Comparison of ENCODE assay signal across 16 cellular contexts in the genomic region with DNA sequence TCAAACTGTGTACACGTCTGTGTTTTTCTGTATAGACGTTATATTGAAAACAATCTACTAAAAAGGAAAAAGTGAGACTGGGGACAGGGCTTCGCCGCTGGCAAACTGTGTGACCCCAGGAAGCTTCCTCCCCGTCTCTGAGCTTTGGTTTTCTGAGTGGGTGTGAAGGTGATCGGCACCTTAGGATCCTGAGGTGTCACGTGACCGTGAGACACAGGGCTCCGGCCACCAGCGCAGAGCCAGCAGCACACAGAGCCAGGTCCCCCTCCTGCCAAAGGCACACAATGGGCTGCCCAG. TPM values are rescaled to one million over a fixed set of nuclear protein-coding genes. Genes with fewer than 3 reads are reported as not detected.
A peak's percentile ranks its signal among the peaks of the same experiment; 100 is the strongest.
DNase-seq lines count a peak whose midpoint lies in the region; ATAC-seq and TF ChIP-seq lines count a peak whose summit lies in the region.
"Had no signal": no experiment of that assay in that cellular context is flagged by ENCODE, and none has a peak within 500 bp of the region (broad histone marks: within the 10 kb centered on the region; RNA-seq: fewer than 3 reads in every experiment).

No MANE protein-coding gene starts in this region.

- H2BK15ac ChIP-seq in IMR-90 (ENCODE audit: low read depth, low read length) (no peak overlapping the region; the same call in 2 of the 3 replicates), mesenchymal stem cell (ENCODE audit: low read depth, poor library complexity, severe bottlenecking) (no peak overlapping the region)

- TF ChIP-seq CTCF in IMR-90 (conservative IDR thresholded peaks at IDR 0.05; ENCODE audit: low read depth, low read length) (no peak), spleen (IDR thresholded peaks at IDR 0.05 in 8 of 11, conservative IDR thresholded peaks at IDR 0.05 in 3 of 11) (no peak), A673 (conservative IDR thresholded peaks at IDR 0.05; ENCODE audit: low read depth, low read length) (no peak)

- H3K4me3 ChIP-seq in IMR-90 (ENCODE audit: insufficient read depth, low read depth, low read length): no peak overlapping the region
- no peak overlapping the region for H3K4me3 ChIP-seq in mesenchymal stem cell (ENCODE audit: insufficient read depth in 1 of 2, low read depth in 1 of 2, low read length in 2 of 2)
- H3K4me3 ChIP-seq in spleen: no peak overlapping the region
- no peak overlapping the region for H3K4me3 ChIP-seq in A673 (ENCODE audit: low read depth, low read length, poor library complexity, severe bottlenecking)
- H3K4me3 ChIP-seq: BLaER1 treated with 17β-estradiol and CSF1 and Interleukin-3, amounts not matched to agents 10 nM and 100 nM; GM12878; GM23338 had no signal

- in situ Hi-C loops in IMR-90 (cut with MboI; ENCODE audit: low sequenced_read_pairs): no loop called here

- no CpG with 5 or more reads among the region's 10 CpGs for WGBS in IMR-90 (ENCODE audit: extremely low coverage in 2 of 2, insufficient read length in 1 of 2), 2 experiments
- WGBS in mesenchymal stem cell: 86% methylated on average over 10 of the region's 10 CpGs
- 82 to 94% (median 88%) methylated on average over 10 of the region's 10 CpGs for WGBS in spleen, 5 donors

- H3K4me1 ChIP-seq in IMR-90 (ENCODE audit: control insufficient read depth, insufficient read depth, low read length) (peaks cover 40% of the 10 kb centered on the region), mesenchymal stem cell (ENCODE audit: control insufficient read depth, insufficient read depth, low read depth, low read length) (peaks cover 52% of the 10 kb centered on the region), spleen (peaks cover 3 to 32% (median 15%) of the 10 kb centered on the region in 6 donors), A673 (ENCODE audit: insufficient read depth, low read length, poor library complexity, severe bottlenecking) (peaks cover 26% of the 10 kb centered on the region)

- peaks cover 18% of the 10 kb centered on the region for H3K36me3 ChIP-seq in IMR-90 (ENCODE audit: control insufficient read depth, insufficient read depth, low read length)
- H3K36me3 ChIP-seq in mesenchymal stem cell (ENCODE audit: control insufficient read depth in 1 of 2, insufficient read depth in 2 of 2, low read depth in 1 of 2, low read length in 2 of 2): peaks cover 25 to 36% of the 10 kb centered on the region in 2 experiments
- H3K36me3 ChIP-seq in spleen: peaks cover 0 to 85% (median 30%) of the 10 kb centered on the region in 6 donors
- no peaks in the 10 kb centered on the region for H3K36me3 ChIP-seq in A673 (ENCODE audit: insufficient read depth, low read length, poor library complexity, severe bottlenecking)

- H3K27ac ChIP-seq in IMR-90 (ENCODE audit: insufficient read depth, low read length): no peak overlapping the region
- H3K27ac ChIP-seq in caudate nucleus (ENCODE audit: low read depth, low read length): peak overlapping the region; percentile 98
- no peak overlapping the region for H3K27ac ChIP-seq in mesenchymal stem cell (ENCODE audit: low read length, poor library complexity, severe bottlenecking)
- no peak overlapping the region for H3K27ac ChIP-seq in spleen
- no peak overlapping the region for H3K27ac ChIP-seq in A673 (ENCODE audit: low read depth, low read length, poor library complexity, severe bottlenecking)

- dilution Hi-C loops in IMR-90 (cut with HindIII; ENCODE audit: low sequenced_read_pairs, unreplicated experiment): no loop called here

- no peak overlapping the region for H4K91ac ChIP-seq in IMR-90 (ENCODE audit: insufficient read depth, low read depth, low read length)
- H4K91ac ChIP-seq in mesenchymal stem cell (ENCODE audit: low read length): no peak overlapping the region

- H3K79me1 ChIP-seq in IMR-90 (ENCODE audit: low read depth in 1 of 2, low read length in 2 of 2) (peaks cover 14 to 56% of the 10 kb centered on the region in 2 experiments; a peak in 3 of 4 replicates), mesenchymal stem cell (replicated peaks; ENCODE audit: low read length, poor library complexity, severe bottlenecking) (peaks cover 21% of the 10 kb centered on the region)

- DNase-seq in IMR-90 (no peak), caudate nucleus (lab: John Stamatoyannopoulos, UW) (peak in 2 of 61 donors; percentile 64 to 65), mesenchymal stem cell (no peak), spleen (peak; percentile 49), NCI-H1105 treated with DMSO at 0.1 percent for 48 hours (lab: John Stamatoyannopoulos, UW) (no peak), GM19238 (ENCODE audit: insufficient read length, low spot score) (no peak), retina (no peak), A673 (ENCODE audit: low spot score) (no peak)
- DNase-seq: ACHN; central memory CD4-positive, alpha-beta T cell; KG1; MM.1S had no signal

- H3K9me3 ChIP-seq in IMR-90 (ENCODE audit: control insufficient read depth, insufficient read depth, low read length): no peaks in the 10 kb centered on the region
- H3K9me3 ChIP-seq in mesenchymal stem cell (ENCODE audit: control insufficient read depth, low read length): no peaks in the 10 kb centered on the region
- no peaks in the 10 kb centered on the region for H3K9me3 ChIP-seq in spleen
- no peaks in the 10 kb centered on the region for H3K9me3 ChIP-seq in A673 (ENCODE audit: low read depth, low read length, poor library complexity, severe bottlenecking)
- H3K9me3 ChIP-seq: BLaER1 treated with 17β-estradiol and CSF1 and Interleukin-3, amounts not matched to agents 10 nM and 100 nM had no signal

- no peak overlapping the region for H2BK5ac ChIP-seq in IMR-90 (ENCODE audit: low read depth, low read length, poor library complexity, severe bottlenecking)
- no peak overlapping the region for H2BK5ac ChIP-seq in mesenchymal stem cell (ENCODE audit: low read depth, low read length, poor library complexity, severe bottlenecking)

- no peak for ATAC-seq in IMR-90 (ENCODE audit: low read depth)
- ATAC-seq: Panc1 had no signal

- H3K4ac ChIP-seq in IMR-90 (ENCODE audit: low read depth, low read length): peak overlapping the region; percentile 68
- no peak overlapping the region for H3K4ac ChIP-seq in mesenchymal stem cell (ENCODE audit: low read depth in 1 of 2, low read length in 2 of 2)

- H2AFZ ChIP-seq in IMR-90 (replicated peaks; ENCODE audit: low read length, poor library complexity) (no peak overlapping the region), mesenchymal stem cell (ENCODE audit: low read depth, low read length) (no peak overlapping the region)
- H2AFZ ChIP-seq: GM23338 had no signal

- H3K18ac ChIP-seq in IMR-90 (ENCODE audit: low read depth, low read length): no peak overlapping the region
- no peak overlapping the region for H3K18ac ChIP-seq in mesenchymal stem cell (ENCODE audit: low read depth in 1 of 2, low read length in 2 of 2)

- H3K23ac ChIP-seq in IMR-90 (ENCODE audit: low read depth, low read length): no peak overlapping the region
- no peak overlapping the region for H3K23ac ChIP-seq in mesenchymal stem cell (ENCODE audit: low read length in 2 of 2)

- peaks cover 33% of the 10 kb centered on the region for H3K9me1 ChIP-seq in IMR-90 (ENCODE audit: insufficient read depth, low read length)

- H2BK12ac ChIP-seq in mesenchymal stem cell (ENCODE audit: low read length in 2 of 2): peak overlapping the region in 1 of 2 experiments; percentile 9

- peak overlapping the region; percentile 41; the same call in 1 of the 2 replicates for H2BK20ac ChIP-seq in IMR-90 (ENCODE audit: low read depth, low read length)

- H2BK120ac ChIP-seq in IMR-90 (ENCODE audit: low read depth, low read length) (peak overlapping the region; percentile 41), mesenchymal stem cell (ENCODE audit: low read depth, low read length) (no peak overlapping the region)

- H2AK5ac ChIP-seq in IMR-90 (ENCODE audit: low read depth, low read length): peak overlapping the region; percentile 88
- H2AK5ac ChIP-seq in mesenchymal stem cell (ENCODE audit: low read length, severe bottlenecking): peak overlapping the region; percentile 26

- H4K20me1 ChIP-seq in IMR-90 (ENCODE audit: insufficient read depth, low read length): peaks cover 29% of the 10 kb centered on the region

- H3K27me3 ChIP-seq in IMR-90 (ENCODE audit: control insufficient read depth, insufficient read depth, low read length) (no peaks in the 10 kb centered on the region), mesenchymal stem cell (ENCODE audit: control insufficient read depth in 1 of 2, insufficient read depth in 1 of 2, low read length in 2 of 2) (no peaks in the 10 kb centered on the region), spleen (replicated peaks in 1 of 7) (no peaks in the 10 kb centered on the region), A673 (replicated peaks; ENCODE audit: insufficient read depth, low read depth, low read length, poor library complexity) (no peaks in the 10 kb centered on the region)
- H3K27me3 ChIP-seq: BLaER1 treated with 17β-estradiol and CSF1 and Interleukin-3, amounts not matched to agents 10 nM and 100 nM had no signal

- CTCF ChIA-PET in IMR-90 (lab: Yijun Ruan, JAX) (no interaction called here), A673 (lab: Charles Lee) (no interaction called here)

- H3K14ac ChIP-seq in IMR-90 (replicated peaks; ENCODE audit: low read depth, low read length): peak overlapping the region; percentile 41
- peak overlapping the region in 1 of 2 experiments; percentile 46 for H3K14ac ChIP-seq in mesenchymal stem cell (ENCODE audit: low read length in 2 of 2)

- POLR2A ChIA-PET in IMR-90 (lab: Charles Lee; ENCODE audit: unreplicated experiment): no interaction called here
- POLR2A ChIA-PET in A673 (lab: Charles Lee; ENCODE audit: low non-redundant PET): no interaction called here

- H3K56ac ChIP-seq in IMR-90 (ENCODE audit: extremely low read depth, insufficient read depth, low read length): no peak overlapping the region

- BruUV-seq in IMR-90 (replicated peaks; lab: Mats Ljungman, UMichigan) (no TSS peak), A673 (replicated peaks; lab: Mats Ljungman, UMichigan) (no TSS peak)

- no peak for TF ChIP-seq RAD21 in IMR-90 (IDR thresholded peaks at IDR 0.05; ENCODE audit: low read length)

- H4K8ac ChIP-seq in IMR-90 (ENCODE audit: low read depth in 2 of 2, low read length in 2 of 2) (peak overlapping the region in 1 of 2 experiments; percentile 21; a peak in 1 of 4 replicates), mesenchymal stem cell (ENCODE audit: low read length) (no peak overlapping the region)

- no peak overlapping the region for H2AK9ac ChIP-seq in IMR-90 (replicated peaks; ENCODE audit: low read depth, low read length, poor library complexity)

- TF ChIP-seq POLR2A in IMR-90 (IDR thresholded peaks at IDR 0.05; ENCODE audit: low read depth, low read length) (no peak), spleen (IDR thresholded peaks at IDR 0.05) (no peak)

- intact Hi-C loops in IMR-90 (cut with micrococcal nuclease): no loop called here
- intact Hi-C loops in spleen (cut with DNase I; ENCODE audit: low total_unique reads): no loop called here
- intact Hi-C loops in A673 (cut with micrococcal nuclease; ENCODE audit: unreplicated experiment): no loop called here

- H4K5ac ChIP-seq in IMR-90 (ENCODE audit: low read depth, low read length): no peak overlapping the region

- H3K4me2 ChIP-seq in IMR-90 (ENCODE audit: low read depth, low read length): no peak overlapping the region
- H3K4me2 ChIP-seq in mesenchymal stem cell (ENCODE audit: low read length, poor library complexity, severe bottlenecking): no peak overlapping the region
- H3K4me2 ChIP-seq: BLaER1 treated with 17β-estradiol and CSF1 and Interleukin-3, amounts not matched to agents 10 nM and 100 nM; GM23338 had no signal

- H3K9ac ChIP-seq in IMR-90 (ENCODE audit: low read depth, low read length) (no peak overlapping the region), mesenchymal stem cell (ENCODE audit: low read length) (no peak overlapping the region)
- H3K9ac ChIP-seq: BLaER1 treated with 17β-estradiol and CSF1 and Interleukin-3, amounts not matched to agents 10 nM and 100 nM had no signal

RNA-seq across cellular contexts. Expression of a gene that starts 32.0 kb away (rescaled TPM):
- 21.7 and 25.3 TPM in 2 replicates for total RNA-seq in IMR-90 (2012; rRNA removed)
- polyA plus RNA-seq in IMR-90 (2012; rRNA removed): 34.1 and 38.1 TPM in 2 replicates
- 45.7 and 62.0 TPM in 2 replicates for polyA plus RNA-seq in IMR-90 (2012; cell fraction: cytosol; rRNA removed)
- 134 and 167 TPM in 2 replicates for polyA plus RNA-seq in IMR-90 (2012; cell fraction: nucleus; rRNA removed; ENCODE audit: low replicate concordance)
- polyA plus RNA-seq in mesenchymal stem cell (2013, experiment 1 of 2): 99.4 TPM
- polyA plus RNA-seq in mesenchymal stem cell (2013, experiment 2 of 2): 104 TPM
- total RNA-seq in spleen: 10 to 100 TPM; 35.5 to 93.1 (median 73.7) TPM
- 10 to 100 TPM; 32.6 to 61.5 (median 46.6) TPM for polyA plus RNA-seq in spleen
- total RNA-seq in A673 (2021): 54.8 and 64.2 TPM in 2 replicates

RNA-seq across cellular contexts. Expression of a gene that starts 44.9 kb away (rescaled TPM):
- total RNA-seq in IMR-90 (2012; rRNA removed) (61.1 and 65.4 TPM in 2 replicates), spleen (100 to 1,000 TPM in 2 of 7 donors, 10 to 100 TPM in 5; 85.9 to 109 (median 98.5) TPM), A673 (2021) (124 and 126 TPM in 2 replicates)
- polyA plus RNA-seq in IMR-90 (2012; rRNA removed) (10.3 and 12.8 TPM in 2 replicates), spleen (10 to 100 TPM; 16.2 to 26.4 (median 17.5) TPM)
- 6.0 and 7.5 TPM in 2 replicates for polyA plus RNA-seq in IMR-90 (2012; cell fraction: cytosol; rRNA removed)
- polyA plus RNA-seq in IMR-90 (2012; cell fraction: nucleus; rRNA removed; ENCODE audit: low replicate concordance): 5.9 and 17.2 TPM in 2 replicates
- 31.3 TPM for polyA plus RNA-seq in mesenchymal stem cell (2013, experiment 1 of 2)
- 31.6 TPM for polyA plus RNA-seq in mesenchymal stem cell (2013, experiment 2 of 2)
